1 cellular context compared by ENCODE assay signal in genomic region chr19:12400618-12401502, GRCh38.
TF ChIP-seq lines count a peak whose summit lies in the region.

Gene ZNF799, minus strand, starts transcription at chr19:12401271. Its CDS starts 201 bp downstream, at chr19:12401070.

TF ChIP-seq in K562, 482 proteins besides CTCF, POLR2A, EP300 and RAD21 (continued from another document and continues in another):
- no peak for TF ChIP-seq IRF2 (CRISPR knock-in tag; IDR thresholded peaks at IDR 0.05)
- TF ChIP-seq KLF13 (tag; IDR thresholded peaks at IDR 0.05; ENCODE audit: borderline replicate concordance, low read depth): 0 out of 2 replicates have a peak, but pooled peaks have one; percentile 23
- no peak for TF ChIP-seq BMI1 (IDR thresholded peaks at IDR 0.05; ENCODE audit: low read length)
- no peak for TF ChIP-seq SETDB1 (IDR thresholded peaks at IDR 0.05; ENCODE audit: low read length)
- TF ChIP-seq KDM2B (CRISPR knock-in tag; IDR thresholded peaks at IDR 0.05): no peak; the same call in 1 of the 2 replicates
- TF ChIP-seq SNIP1 (IDR thresholded peaks at IDR 0.05; ENCODE audit: low read depth): no peak
- no peak for TF ChIP-seq CBFA2T2 (conservative IDR thresholded peaks at IDR 0.05)
- no peak for TF ChIP-seq NCOA2 (IDR thresholded peaks at IDR 0.05; ENCODE audit: partially characterized antibody in 2 of 2)
- no peak for TF ChIP-seq GTF3C2 (IDR thresholded peaks at IDR 0.05; ENCODE audit: borderline replicate concordance, extremely low read depth, insufficient read length)
- no peak for TF ChIP-seq RBM14 (IDR thresholded peaks at IDR 0.05; ENCODE audit: borderline replicate concordance, insufficient read depth, low read depth, low read length)
- TF ChIP-seq ZNF3 (CRISPR knock-in tag; IDR thresholded peaks at IDR 0.05): no peak
- no peak for TF ChIP-seq SMARCE1 (IDR thresholded peaks at IDR 0.05)
- peak; percentile 71 for TF ChIP-seq ARID4B (CRISPR knock-in tag; IDR thresholded peaks at IDR 0.05)
- no peak for TF ChIP-seq ZNF232 (CRISPR knock-in tag; IDR thresholded peaks at IDR 0.05)
- TF ChIP-seq ELF2 (CRISPR knock-in tag; IDR thresholded peaks at IDR 0.05): no peak
- no peak for TF ChIP-seq ZNF778 (CRISPR knock-in tag; IDR thresholded peaks at IDR 0.05)
- no peak for TF ChIP-seq FUS (optimal IDR thresholded peaks at IDR 0.05; ENCODE audit: low read depth, low read length)
- no peak for TF ChIP-seq ADNP (tag; IDR thresholded peaks at IDR 0.05)
- TF ChIP-seq U2AF2 (optimal IDR thresholded peaks at IDR 0.05; ENCODE audit: low read depth, low read length): no peak
- no peak for TF ChIP-seq HMGXB4 (CRISPR knock-in tag; IDR thresholded peaks at IDR 0.05)
- TF ChIP-seq THAP12 (CRISPR knock-in tag; IDR thresholded peaks at IDR 0.05): peak; percentile 10; the same call in 1 of the 2 replicates
- TF ChIP-seq ZBTB2 (IDR thresholded peaks at IDR 0.05): no peak
- no peak for TF ChIP-seq ZNF436 (CRISPR knock-in tag; IDR thresholded peaks at IDR 0.05)
- TF ChIP-seq NEUROD1 (IDR thresholded peaks at IDR 0.05; ENCODE audit: borderline replicate concordance, low read depth, low read length, partially characterized antibody): no peak
- TF ChIP-seq MAFF (IDR thresholded peaks at IDR 0.05; ENCODE audit: low read length): no peak
- TF ChIP-seq ZNF780A (CRISPR knock-in tag; IDR thresholded peaks at IDR 0.05): no peak
- no peak for TF ChIP-seq JUN (IDR thresholded peaks at IDR 0.05; ENCODE audit: borderline replicate concordance, low read depth, low read length)
- no peak for TF ChIP-seq JUN (CRISPR knock-in tag; IDR thresholded peaks at IDR 0.05; ENCODE audit: borderline replicate concordance)
- no peak for TF ChIP-seq ZNF280A (IDR thresholded peaks at IDR 0.05; ENCODE audit: low read depth, partially characterized antibody)
- no peak for TF ChIP-seq PREB (CRISPR knock-in tag; IDR thresholded peaks at IDR 0.05)
- TF ChIP-seq GTF2E2 (tag; IDR thresholded peaks at IDR 0.05): no peak
- peak; percentile 35 to 69 for TF ChIP-seq E2F6 (IDR thresholded peaks at IDR 0.05; ENCODE audit: borderline replicate concordance in 1 of 2, extremely low read depth in 1 of 2, insufficient read depth in 1 of 2, insufficient read length in 1 of 2, low read depth in 1 of 2, low read length in 1 of 2, poor library complexity in 1 of 2, severe bottlenecking in 1 of 2)
- TF ChIP-seq ZNF507 (tag; conservative IDR thresholded peaks at IDR 0.05): no peak
- TF ChIP-seq DNMT1 (IDR thresholded peaks at IDR 0.05): no peak
- no peak for TF ChIP-seq NCOA6 (IDR thresholded peaks at IDR 0.05)
- TF ChIP-seq SREBF2 (CRISPR knock-in tag; IDR thresholded peaks at IDR 0.05): no peak
- TF ChIP-seq IRF1 (CRISPR knock-in tag; IDR thresholded peaks at IDR 0.05; ENCODE audit: borderline replicate concordance): no peak
- TF ChIP-seq FOXA1 (IDR thresholded peaks at IDR 0.05; ENCODE audit: borderline replicate concordance): no peak
- TF ChIP-seq PHF21A (IDR thresholded peaks at IDR 0.05; ENCODE audit: borderline replicate concordance, low read depth): 0 out of 2 replicates have a peak, but pooled peaks have one; percentile 49
- TF ChIP-seq TCF3 (CRISPR knock-in tag; IDR thresholded peaks at IDR 0.05): no peak
- TF ChIP-seq TFAM (CRISPR knock-in tag; conservative IDR thresholded peaks at IDR 0.05): no peak
- peak; percentile 84 for TF ChIP-seq POLR2G (IDR thresholded peaks at IDR 0.05; ENCODE audit: low read depth, low read length)
- TF ChIP-seq FOXP1 (CRISPR knock-in tag; IDR thresholded peaks at IDR 0.05): no peak
- no peak for TF ChIP-seq MCM7 (IDR thresholded peaks at IDR 0.05)
- TF ChIP-seq TRIM25 (IDR thresholded peaks at IDR 0.05; ENCODE audit: borderline replicate concordance): no peak
- no peak for TF ChIP-seq ZNF140 (CRISPR knock-in tag; IDR thresholded peaks at IDR 0.05)
